In genomic region chr5:308672-309271, GRCh38 we compare ENCODE assay signal across 13 cellular contexts. TPM values are rescaled to one million over a fixed set of nuclear protein-coding genes. Genes with fewer than 3 reads are reported as not detected.
DNase-seq lines count a peak whose midpoint lies in the region; ATAC-seq and TF ChIP-seq lines count a peak whose summit lies in the region.
"Had no signal": no experiment of that assay in that cellular context is flagged by ENCODE, and none has a peak within 500 bp of the region (broad histone marks: within the 10 kb centered on the region; RNA-seq: fewer than 3 reads in every experiment).

No MANE protein-coding gene starts in this region.

- no peak for TF ChIP-seq POLR2A in spleen (IDR thresholded peaks at IDR 0.05)

- no peaks in the 10 kb centered on the region for H3K27me3 Mint-ChIP-seq in activated CD8-positive, alpha-beta memory T cell treated with anti-CD3 and anti-CD28 coated beads, Interleukin-2, amount 10 ng/mL, durations not matched to agents 7 days and 5 days
- H3K27me3 Mint-ChIP-seq: activated naive CD4-positive, alpha-beta T cell treated with anti-CD3 and anti-CD28 coated beads, Interleukin-2, amount 50 U/mL, for 24 hours had no signal

- peaks cover 51% of the 10 kb centered on the region for H3K79me2 ChIP-seq in PC-3 (ENCODE audit: low read length)

- H3K27ac ChIP-seq in PC-3 (ENCODE audit: low read length) (peak overlapping the region; percentile 57), spleen (peak overlapping the region in 6 of 8 donors; percentile 32 to 62 (median 48)), coronary artery (no peak overlapping the region)
- H3K27ac ChIP-seq: gastrocnemius medialis had no signal

- no peak overlapping the region for H3K27ac Mint-ChIP-seq in activated CD8-positive, alpha-beta memory T cell treated with anti-CD3 and anti-CD28 coated beads, Interleukin-2, amount 10 ng/mL, durations not matched to agents 7 days and 5 days
- H3K27ac Mint-ChIP-seq: activated naive CD4-positive, alpha-beta T cell treated with anti-CD3 and anti-CD28 coated beads, Interleukin-2, amount 50 U/mL, for 24 hours had no signal

- 64 to 85% (median 69%) methylated on average over 18 of the region's 18 CpGs for WGBS in spleen, 5 donors

- H3K4me2 ChIP-seq in PC-3 (ENCODE audit: low read length), result peak overlapping the region; percentile 41

- peak overlapping the region; percentile 23 for H3K9ac ChIP-seq in PC-3 (ENCODE audit: low read length)

- H3K36me3 ChIP-seq in PC-3 (ENCODE audit: low read depth, low read length), result peaks cover 23% of the 10 kb centered on the region; the same call in 1 of the 2 replicates
- peaks cover 0 to 88% (median 33%) of the 10 kb centered on the region in 6 donors for H3K36me3 ChIP-seq in spleen

- H3K4me3 ChIP-seq in PC-3 (ENCODE audit: low read length) (no peak overlapping the region), fibroblast of the aortic adventitia (ENCODE audit: low read depth, low read length) (no peak overlapping the region), spleen (no peak overlapping the region), coronary artery (no peak overlapping the region)
- H3K4me3 ChIP-seq: gastrocnemius medialis had no signal

- POLR2A ChIA-PET in PC-3 (lab: Charles Lee; ENCODE audit: unreplicated experiment), result no interaction called here

- H3K27me3 ChIP-seq in PC-3 (ENCODE audit: low read length) (no peaks in the 10 kb centered on the region), spleen (replicated peaks in 1 of 7) (no peaks in the 10 kb centered on the region)
- H3K27me3 ChIP-seq: gastrocnemius medialis had no signal

- peak overlapping the region; percentile 29; the same call in 1 of the 2 replicates for H2AFZ ChIP-seq in PC-3 (ENCODE audit: low read length)

- TF ChIP-seq CTCF in PC-3 (conservative IDR thresholded peaks at IDR 0.05; ENCODE audit: low read depth, low read length), result peak; percentile 59
- peak; percentile 62 for TF ChIP-seq CTCF in fibroblast of the aortic adventitia (IDR thresholded peaks at IDR 0.05; ENCODE audit: insufficient read depth, low read length)
- TF ChIP-seq CTCF in spleen (IDR thresholded peaks at IDR 0.05 in 8 of 11, conservative IDR thresholded peaks at IDR 0.05 in 3 of 11), result peak in 4 of 11 experiments; percentile 11 to 32 (median 24)
- no peak for TF ChIP-seq CTCF in coronary artery (IDR thresholded peaks at IDR 0.05)

- H3K9me3 Mint-ChIP-seq in activated CD8-positive, alpha-beta memory T cell treated with anti-CD3 and anti-CD28 coated beads, Interleukin-2, amount 10 ng/mL, durations not matched to agents 7 days and 5 days (ENCODE audit: low read depth), result no peaks in the 10 kb centered on the region
- H3K9me3 Mint-ChIP-seq: activated naive CD4-positive, alpha-beta T cell treated with anti-CD3 and anti-CD28 coated beads, Interleukin-2, amount 50 U/mL, for 24 hours had no signal

- H3K9me2 ChIP-seq in PC-3 (replicated peaks; ENCODE audit: low read length), result no peaks in the 10 kb centered on the region

- ATAC-seq in activated CD8-positive, alpha-beta memory T cell treated with anti-CD3 and anti-CD28 coated beads, Interleukin-2, amount 10 ng/mL, durations not matched to agents 7 days and 5 days, result no peak
- ATAC-seq in PC-3, result peak; percentile 48

- peaks cover 10% of the 10 kb centered on the region for H3K36me3 Mint-ChIP-seq in activated CD8-positive, alpha-beta memory T cell treated with anti-CD3 and anti-CD28 coated beads, Interleukin-2, amount 10 ng/mL, durations not matched to agents 7 days and 5 days

- H3K4me1 Mint-ChIP-seq in activated CD8-positive, alpha-beta memory T cell treated with anti-CD3 and anti-CD28 coated beads, Interleukin-2, amount 10 ng/mL, durations not matched to agents 7 days and 5 days, result peaks cover 7% of the 10 kb centered on the region
- H3K4me1 Mint-ChIP-seq: activated naive CD4-positive, alpha-beta T cell treated with anti-CD3 and anti-CD28 coated beads, Interleukin-2, amount 50 U/mL, for 24 hours had no signal

- no TSS peak for BruUV-seq in PC-3 (replicated peaks; lab: Mats Ljungman, UMichigan)

- no peak overlapping the region for H3K4me3 Mint-ChIP-seq in activated CD8-positive, alpha-beta memory T cell treated with anti-CD3 and anti-CD28 coated beads, Interleukin-2, amount 10 ng/mL, durations not matched to agents 7 days and 5 days
- H3K4me3 Mint-ChIP-seq: activated naive CD4-positive, alpha-beta T cell treated with anti-CD3 and anti-CD28 coated beads, Interleukin-2, amount 50 U/mL, for 24 hours had no signal

- intact Hi-C loops in PC-3 (cut with micrococcal nuclease) (no loop called here), spleen (cut with DNase I; ENCODE audit: low total_unique reads) (no loop called here)

- CTCF ChIA-PET in activated CD8-positive, alpha-beta memory T cell treated with anti-CD3 and anti-CD28 coated beads, Interleukin-2, amount 10 ng/mL, durations not matched to agents 7 days and 5 days (lab: Charles Lee), result interaction anchor here (1.4 kb wide), 1 partner anchor 8 kb away, joined by 3 read pairs; no protein-coding TSS in a partner anchor
- CTCF ChIA-PET in PC-3 (lab: Charles Lee), result interaction anchor here (0.6 kb wide), 1 partner anchor 10 kb away, joined by 3 read pairs; no protein-coding TSS in a partner anchor

- H3K4me1 ChIP-seq in PC-3 (ENCODE audit: insufficient read depth, low read length) (peaks cover 40% of the 10 kb centered on the region), spleen (peaks cover 0 to 46% (median 23%) of the 10 kb centered on the region in 6 donors)
- H3K4me1 ChIP-seq: gastrocnemius medialis had no signal

- peak; percentile 42 for DNase-seq in activated CD8-positive, alpha-beta memory T cell treated with anti-CD3 and anti-CD28 coated beads, Interleukin-2, amount 50 U/mL, for 48 hours
- DNase-seq in activated CD8-positive, alpha-beta memory T cell treated with anti-CD3 and anti-CD28 coated beads, Interleukin-2, amount 10 ng/mL, durations not matched to agents 7 days and 5 days, result no peak
- DNase-seq in PC-3 (peak; percentile 83), fibroblast of the aortic adventitia (ENCODE audit: low read depth) (peak; percentile 63), spleen (no peak), coronary artery (ENCODE audit: low spot score) (no peak)
- DNase-seq in activated CD4-positive, alpha-beta T cell treated with anti-CD3 and anti-CD28 coated beads, Interleukin-2, amount 50 U/mL, for 1 hour, result no peak
- no peak for DNase-seq in effector CD4-positive, alpha-beta T cell
- DNase-seq: AML-193; gastrocnemius medialis; NCI-H510A treated with DMSO at 0.1 percent for 48 hours; stimulated activated CD4-positive, alpha-beta T cell treated with anti-CD3 and anti-CD28 coated beads, Interleukin-4, amount 100 ng/mL, for 24 hours had no signal

- H3F3A ChIP-seq in PC-3 (ENCODE audit: low read length, unreplicated experiment), result peaks cover 7% of the 10 kb centered on the region

- H3K9me3 ChIP-seq in PC-3 (ENCODE audit: low read length), result no peaks in the 10 kb centered on the region
- no peaks in the 10 kb centered on the region for H3K9me3 ChIP-seq in spleen
- H3K9me3 ChIP-seq: gastrocnemius medialis had no signal

- H4K20me1 ChIP-seq in PC-3 (ENCODE audit: low read length), result no peaks in the 10 kb centered on the region

RNA-seq across cellular contexts. Expression of gene AHRR, which starts 12.7 kb away (rescaled TPM):
- 10 to 100 TPM; 56.8 to 64.0 TPM for total RNA-seq in activated CD8-positive, alpha-beta memory T cell treated with anti-CD3 and anti-CD28 coated beads, Interleukin-2, amount 10 ng/mL, durations not matched to agents 7 days and 5 days
- total RNA-seq in PC-3 (2014; rRNA removed) (1.6 and 1.9 TPM in 2 replicates), fibroblast of the aortic adventitia (ENCODE audit: low replicate concordance) (8.8 and 31.9 TPM in 2 replicates), spleen (10 to 100 TPM; 11.2 to 28.5 (median 14.0) TPM)
- polyA plus RNA-seq in spleen, result 1 to 10 TPM in 2 of 3 donors, under 1 TPM in 1; 0.96 to 5.4 (median 2.8) TPM

RNA-seq across cellular contexts. Expression of gene PDCD6, which starts 37.3 kb away (rescaled TPM):
- total RNA-seq in activated CD8-positive, alpha-beta memory T cell treated with anti-CD3 and anti-CD28 coated beads, Interleukin-2, amount 10 ng/mL, durations not matched to agents 7 days and 5 days, result 100 to 1,000 TPM in 1 of 2 experiments, 10 to 100 TPM in 1; 81.7 to 101 TPM
- total RNA-seq in PC-3 (2014; rRNA removed) (158 and 200 TPM in 2 replicates), fibroblast of the aortic adventitia (ENCODE audit: low replicate concordance) (59.1 and 83.7 TPM in 2 replicates), spleen (100 to 1,000 TPM in 3 of 7 donors, 10 to 100 TPM in 4; 74.1 to 106 (median 96.9) TPM)
- 100 to 1,000 TPM; 102 to 158 (median 127) TPM for polyA plus RNA-seq in spleen

Comparison
In these comparisons a context has a peak if more than half of its experiments do, and no peak if none do; other contexts are left out.
1. DNase-seq: peak in activated CD8-positive, alpha-beta memory T cell treated with anti-CD3 and anti-CD28 coated beads, Interleukin-2, amount 50 U/mL, for 48 hours (single experiment), PC-3 (single experiment) and fibroblast of the aortic adventitia (single experiment); none in activated CD8-positive, alpha-beta memory T cell treated with anti-CD3 and anti-CD28 coated beads, Interleukin-2, amount 10 ng/mL, durations not matched to agents 7 days and 5 days (single experiment), spleen (single experiment), coronary artery (single experiment), activated CD4-positive, alpha-beta T cell treated with anti-CD3 and anti-CD28 coated beads, Interleukin-2, amount 50 U/mL, for 1 hour (single experiment) and effector CD4-positive, alpha-beta T cell (single experiment).
2. H3K27ac ChIP-seq: peak in PC-3 (single experiment) and spleen (6 of 8); none in coronary artery (0 of 2).